Comparison of ENCODE assay signal across 22 cellular contexts in genomic region chr3:171883893-171884279, GRCh38. TPM values are rescaled to one million over a fixed set of nuclear protein-coding genes. Genes with fewer than 3 reads are reported as not detected.
DNase-seq lines count a peak whose midpoint lies in the region; ATAC-seq, FAIRE-seq and TF ChIP-seq lines count a peak whose summit lies in the region.
"Had no signal": no experiment of that assay in that cellular context is flagged by ENCODE, and none has a peak within 500 bp of the region (broad histone marks: within the 10 kb centered on the region; RNA-seq: fewer than 3 reads in every experiment).

No MANE protein-coding gene starts in this region.

- peak overlapping the region; percentile 40 for H3K4me2 ChIP-seq in GM23338
- H3K4me2 ChIP-seq: BLaER1 treated with 17β-estradiol and CSF1 and Interleukin-3, amounts not matched to agents 10 nM and 100 nM; PC-9; SK-N-SH had no signal

- H3K27ac Mint-ChIP-seq in GM23338 = no peak overlapping the region
- H3K27ac Mint-ChIP-seq: CD8-positive, alpha-beta T cell had no signal

- peak overlapping the region; percentile 66 to 72 for H3K9ac ChIP-seq in liver (ENCODE audit: low read depth in 1 of 2, low read length in 2 of 2)
- H3K9ac ChIP-seq: BLaER1 treated with 17β-estradiol and CSF1 and Interleukin-3, amounts not matched to agents 10 nM and 100 nM; SK-N-SH had no signal

- TF ChIP-seq CTCF in GM23338 (conservative IDR thresholded peaks at IDR 0.05; ENCODE audit: low read depth in 2 of 2) = no peak
- TF ChIP-seq CTCF in epithelial cell of proximal tubule (conservative IDR thresholded peaks at IDR 0.05; ENCODE audit: low read depth, low read length) = no peak
- no peak for TF ChIP-seq CTCF in liver (IDR thresholded peaks at IDR 0.05; ENCODE audit: low read depth, low read length, missing input control)
- TF ChIP-seq CTCF in pancreas (IDR thresholded peaks at IDR 0.05) = no peak
- TF ChIP-seq CTCF in psoas muscle (IDR thresholded peaks at IDR 0.05) = no peak

- H3K4me1 ChIP-seq in GM23338 (ENCODE audit: insufficient read depth) (peaks cover 26% of the 10 kb centered on the region), liver (ENCODE audit: control insufficient read depth in 4 of 4, insufficient read depth in 4 of 4, low read length in 3 of 4) (peaks cover 4 to 16% (median 10%) of the 10 kb centered on the region in 4 donors), pancreas (peaks cover 0 to 7% (median 3%) of the 10 kb centered on the region in 3 donors), psoas muscle (no peaks in the 10 kb centered on the region)

- no peaks in the 10 kb centered on the region for H3F3A ChIP-seq in GM23338 (replicated peaks; ENCODE audit: low read depth)

- H3K4me3 ChIP-seq in GM23338 = no peak overlapping the region
- H3K4me3 ChIP-seq in epithelial cell of proximal tubule (ENCODE audit: low read depth, low read length) = peak overlapping the region; percentile 31
- H3K4me3 ChIP-seq in liver (ENCODE audit: low read depth in 1 of 3, low read length in 3 of 3) = peak overlapping the region; percentile 23 to 65 (median 41)
- H3K4me3 ChIP-seq in pancreas = no peak overlapping the region
- no peak overlapping the region for H3K4me3 ChIP-seq in psoas muscle
- H3K4me3 ChIP-seq: BLaER1 treated with 17β-estradiol and CSF1 and Interleukin-3, amounts not matched to agents 10 nM and 100 nM; PC-9 had no signal

- H3K9me3 ChIP-seq in liver (ENCODE audit: control insufficient read depth in 4 of 4, low read length in 3 of 4) (no peaks in the 10 kb centered on the region), pancreas (no peaks in the 10 kb centered on the region), psoas muscle (no peaks in the 10 kb centered on the region)
- H3K9me3 ChIP-seq: SK-N-SH had no signal

- no peak overlapping the region for H3K4me3 Mint-ChIP-seq in GM23338
- H3K4me3 Mint-ChIP-seq: CD8-positive, alpha-beta T cell had no signal

- peak overlapping the region; percentile 11; the same call in 1 of the 2 replicates for H2AFZ ChIP-seq in GM23338
- H2AFZ ChIP-seq: PC-9 had no signal

- H4K20me1 ChIP-seq in GM23338 (replicated peaks; ENCODE audit: insufficient read depth) = no peaks in the 10 kb centered on the region
- H4K20me1 ChIP-seq: BLaER1 treated with 17β-estradiol and CSF1 and Interleukin-3, amounts not matched to agents 10 nM and 100 nM had no signal

- no peaks in the 10 kb centered on the region for H3K79me2 ChIP-seq in GM23338 (replicated peaks; ENCODE audit: insufficient read depth)

- DNase-seq in GM23338 (ENCODE audit: low spot score) (peak; percentile 28), epithelial cell of proximal tubule (ENCODE audit: low read depth) (no peak), pancreas (no peak), NCI-H2227 treated with DMSO at 0.1 percent for 48 hours (lab: John Stamatoyannopoulos, UW) (no peak), psoas muscle (no peak)
- DNase-seq: CD8-positive, alpha-beta T cell; DMS153; GDM1; KBM-7; NCI-H1092 treated with DMSO at 0.1 percent for 48 hours; NCI-H1436 treated with DMSO at 0.1 percent for 48 hours; NCI-H1930; NCI-H510A; NCI-H748 treated with DMSO at 0.1 percent for 48 hours; PC-9; RPMI8226; SHP77 treated with DMSO at 0.1 percent for 48 hours; SK-N-SH had no signal

- no peak overlapping the region for H3K27ac ChIP-seq in GM23338 (ENCODE audit: low read depth)
- peak overlapping the region; percentile 94 to 95 for H3K27ac ChIP-seq in liver (ENCODE audit: low read depth in 1 of 2, low read length in 2 of 2)
- H3K27ac ChIP-seq in pancreas = peak overlapping the region in 3 of 4 donors; percentile 35 to 62 (median 57)
- no peak overlapping the region for H3K27ac ChIP-seq in psoas muscle
- H3K27ac ChIP-seq: BLaER1 treated with 17β-estradiol and CSF1 and Interleukin-3, amounts not matched to agents 10 nM and 100 nM; PC-9 had no signal

- TF ChIP-seq RAD21 in liver (IDR thresholded peaks at IDR 0.05) = peak in 1 of 2 donors; percentile 3

- H3K9me2 ChIP-seq in GM23338 (ENCODE audit: insufficient read depth) = no peaks in the 10 kb centered on the region; the same call in 1 of the 2 replicates
- H3K9me2 ChIP-seq: SK-N-SH had no signal

- no peaks in the 10 kb centered on the region for H3K36me3 ChIP-seq in GM23338 (ENCODE audit: insufficient read depth)
- no peaks in the 10 kb centered on the region for H3K36me3 ChIP-seq in liver (ENCODE audit: control insufficient read depth in 4 of 4, insufficient read depth in 3 of 4, low read depth in 1 of 4, low read length in 3 of 4)
- no peaks in the 10 kb centered on the region for H3K36me3 ChIP-seq in pancreas
- no peaks in the 10 kb centered on the region for H3K36me3 ChIP-seq in psoas muscle (ENCODE audit: insufficient read depth in 1 of 2, low read depth in 1 of 2)
- H3K36me3 ChIP-seq: BLaER1 treated with 17β-estradiol and CSF1 and Interleukin-3, amounts not matched to agents 10 nM and 100 nM had no signal

- ATAC-seq in GM23338 (peak; percentile 43), pancreas (peak in 3 of 4 donors; percentile 29 to 48 (median 35)), GM21528 (IDR thresholded peaks at IDR 0.05; ENCODE audit: low FRiP score, unreplicated experiment) (no peak), psoas muscle (no peak)
- ATAC-seq: CD8-positive, alpha-beta T cell had no signal

- H3K27me3 Mint-ChIP-seq in GM23338 (ENCODE audit: insufficient read depth, low read depth, poor library complexity) = peaks cover 4% of the 10 kb centered on the region

- intact Hi-C loops in pancreas (cut with DNase I) = no loop called here
- intact Hi-C loops in psoas muscle (cut with DNase I) = no loop called here

- H3K36me3 Mint-ChIP-seq in GM23338 (ENCODE audit: low read depth) = no peaks in the 10 kb centered on the region
- H3K36me3 Mint-ChIP-seq: CD8-positive, alpha-beta T cell had no signal

- WGBS in liver = 33% methylated on average over 6 of the region's 6 CpGs
- WGBS in pancreas, 2 donors = 41 to 50% methylated on average over 6 of the region's 6 CpGs
- WGBS in psoas muscle, 3 donors = 64 to 67% (median 64%) methylated on average over 6 of the region's 6 CpGs

- peaks cover 29% of the 10 kb centered on the region for H3K4me1 Mint-ChIP-seq in GM23338

- 0 out of 3 replicates have a peak, but pooled peaks cover 4% of the 10 kb centered on the region for H3K9me3 Mint-ChIP-seq in GM23338
- H3K9me3 Mint-ChIP-seq: CD8-positive, alpha-beta T cell had no signal

- no peak for FAIRE-seq in pancreas (lab: Jason Lieb, UNC)
- FAIRE-seq: GM18507 had no signal

- H3K27me3 ChIP-seq in GM23338 (ENCODE audit: insufficient read depth) (no peaks in the 10 kb centered on the region), liver (ENCODE audit: control insufficient read depth in 4 of 4, insufficient read depth in 4 of 4, low read length in 3 of 4) (no peaks in the 10 kb centered on the region), pancreas (no peaks in the 10 kb centered on the region), psoas muscle (ENCODE audit: insufficient read depth in 3 of 3, low read length in 2 of 3) (no peaks in the 10 kb centered on the region)
- H3K27me3 ChIP-seq: BLaER1 treated with 17β-estradiol and CSF1 and Interleukin-3, amounts not matched to agents 10 nM and 100 nM had no signal

TF ChIP-seq in GM23338, 12 proteins besides CTCF, POLR2A, EP300 and RAD21 (continues in another document):
- TF ChIP-seq ETS1 (IDR thresholded peaks at IDR 0.05) = no peak
- TF ChIP-seq ZNF331 (CRISPR knock-in tag; IDR thresholded peaks at IDR 0.05; ENCODE audit: low read depth) = no peak
- TF ChIP-seq STAT1 (IDR thresholded peaks at IDR 0.05; ENCODE audit: unreplicated experiment) = no peak

TF ChIP-seq in liver, 16 proteins besides CTCF, POLR2A, EP300 and RAD21:
- TF ChIP-seq RXRA (IDR thresholded peaks at IDR 0.05) = peak in 1 of 2 donors; percentile 18
- TF ChIP-seq YY1 (IDR thresholded peaks at IDR 0.05) = peak; percentile 55
- TF ChIP-seq EGR1 (IDR thresholded peaks at IDR 0.05; ENCODE audit: low read depth in 2 of 2) = peak in 1 of 2 donors; percentile 13
- no peak for TF ChIP-seq ZBTB33 (IDR thresholded peaks at IDR 0.05)
- TF ChIP-seq TAF1 (conservative IDR thresholded peaks at IDR 0.05) = no peak
- no peak for TF ChIP-seq HNF4A (conservative IDR thresholded peaks at IDR 0.05)

RNA-seq across cellular contexts. Expression of gene TMEM212, which starts 40.7 kb away (rescaled TPM):
- total RNA-seq in GM23338 (2014; rRNA removed; shearing (Covaris generic)) = not detected in 2 replicates
- polyA plus RNA-seq in GM23338 (2016; fragmentation: Nextera tagmentation; extraction: Ambion mirVana) (not detected in 2 replicates), liver (not detected), pancreas (not detected), psoas muscle (not detected)
- total RNA-seq in epithelial cell of proximal tubule (not detected in 2 replicates), liver (not detected), pancreas (not detected), psoas muscle (not detected)
- total RNA-seq: CD8-positive, alpha-beta T cell; PC-9 had no signal
- polyA plus RNA-seq: SK-N-SH had no signal

Comparison
In these comparisons a context has a peak if more than half of its experiments do, and no peak if none do; other contexts are left out.
1. ATAC-seq: peak in GM23338 (single experiment) and pancreas (3 of 4); none in GM21528 (single experiment) and psoas muscle (0 of 4).
2. H3K27ac ChIP-seq: peak in liver (2 of 2) and pancreas (3 of 4); none in GM23338 (single experiment) and psoas muscle (single experiment).
3. H3K4me3 ChIP-seq: peak in epithelial cell of proximal tubule (single experiment) and liver (3 of 3); none in GM23338 (single experiment), pancreas (0 of 4) and psoas muscle (single experiment).